ENCODE assay signal across 9 cellular contexts in the genomic region with DNA sequence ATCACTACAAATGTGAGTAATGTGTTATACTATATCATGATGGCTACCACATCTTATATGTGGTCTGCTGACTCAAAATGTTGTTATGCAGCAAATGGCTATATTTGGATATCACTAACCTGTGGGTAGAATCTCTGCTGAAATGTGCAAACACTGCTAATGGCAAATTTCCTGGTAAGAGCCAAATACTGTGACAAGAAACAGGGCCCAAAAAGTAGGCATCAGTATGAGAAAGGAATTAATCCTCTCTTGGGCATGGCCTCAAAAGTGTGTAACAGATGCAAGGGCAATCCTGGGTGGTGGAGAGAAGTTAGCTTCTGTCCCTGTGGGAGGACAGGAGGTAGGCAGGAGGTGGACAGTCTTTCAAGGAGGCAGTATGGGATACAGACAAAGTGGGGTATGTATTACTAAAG. TPM values are rescaled to one million over a fixed set of nuclear protein-coding genes. Genes with fewer than 3 reads are reported as not detected.
DNase-seq lines count a peak whose midpoint lies in the region; ATAC-seq and TF ChIP-seq lines count a peak whose summit lies in the region.
"Had no signal": no experiment of that assay in that cellular context is flagged by ENCODE, and none has a peak within 500 bp of the region (broad histone marks: within the 10 kb centered on the region; RNA-seq: fewer than 3 reads in every experiment).

No MANE protein-coding gene starts in this region.

- H3K27me3 ChIP-seq in SK-N-SH (ENCODE audit: insufficient read depth) (no peaks in the 10 kb centered on the region), H9 (ENCODE audit: insufficient read depth, low read length) (no peaks in the 10 kb centered on the region; the same call in 1 of the 2 replicates)
- H3K27me3 ChIP-seq: ascending aorta had no signal

- ATAC-seq in GM18868 (IDR thresholded peaks at IDR 0.05; ENCODE audit: unreplicated experiment), result peak; percentile 89
- peak; percentile 76 for ATAC-seq in HG02798 (IDR thresholded peaks at IDR 0.05; ENCODE audit: poor library complexity, unreplicated experiment)
- ATAC-seq in HG02938 (IDR thresholded peaks at IDR 0.05; ENCODE audit: unreplicated experiment), result no peak

- no peak overlapping the region for H4K91ac ChIP-seq in H9 (ENCODE audit: insufficient read length, low read depth, low read length)

- no peak overlapping the region for H4K8ac ChIP-seq in H9 (replicated peaks; ENCODE audit: insufficient read length, low read depth, low read length)

- no peak overlapping the region for H2BK15ac ChIP-seq in H9 (ENCODE audit: low read depth, low read length)

- H2BK5ac ChIP-seq in H9 (ENCODE audit: insufficient read length, low read length), result no peak overlapping the region

- peaks cover 8% of the 10 kb centered on the region for H3K79me1 ChIP-seq in H9 (ENCODE audit: insufficient read depth, low read depth, low read length, poor library complexity, severe bottlenecking)

- H3F3A ChIP-seq in SK-N-SH (replicated peaks; ENCODE audit: insufficient read depth), result peaks cover 21% of the 10 kb centered on the region

- H3K4me3 Mint-ChIP-seq in osteocyte (ENCODE audit: unreplicated experiment) (no peak overlapping the region), glutamatergic neuron (ENCODE audit: unreplicated experiment) (no peak overlapping the region), H9 (no peak overlapping the region)

- H3K27me3 Mint-ChIP-seq in osteocyte (ENCODE audit: unreplicated experiment) (no peaks in the 10 kb centered on the region), glutamatergic neuron (ENCODE audit: unreplicated experiment) (no peaks in the 10 kb centered on the region), H9 (ENCODE audit: low read depth) (no peaks in the 10 kb centered on the region)

- H3K14ac ChIP-seq in H9 (ENCODE audit: insufficient read depth, low read length), result no peak overlapping the region

- H3K79me2 ChIP-seq in SK-N-SH (ENCODE audit: insufficient read depth) (peaks cover 100% of the 10 kb centered on the region), H9 (ENCODE audit: insufficient read depth, low read length) (peaks cover 38% of the 10 kb centered on the region; the same call in 1 of the 2 replicates)

- H3T11ph ChIP-seq in H9 (ENCODE audit: low read length), result no peak overlapping the region

- no peaks in the 10 kb centered on the region for H3K23me2 ChIP-seq in H9 (ENCODE audit: insufficient read length, low read depth, low read length, poor library complexity, severe bottlenecking)

- peak overlapping the region; percentile 6 to 53; a peak in 3 of 4 replicates for H3K27ac ChIP-seq in SK-N-SH (ENCODE audit: low read depth in 2 of 2, low read length in 1 of 2)
- H3K27ac ChIP-seq in H9 (ENCODE audit: insufficient read length, low read depth, low read length), result no peak overlapping the region
- H3K27ac ChIP-seq: ascending aorta had no signal

- peaks cover 88% of the 10 kb centered on the region for H4K20me1 ChIP-seq in SK-N-SH (ENCODE audit: insufficient read depth)
- H4K20me1 ChIP-seq in H9 (ENCODE audit: control insufficient read depth, insufficient read depth, insufficient read length), result no peaks in the 10 kb centered on the region

- peak in 1 of 2 experiments; percentile 31; a peak in 1 of 4 replicates for TF ChIP-seq EP300 in SK-N-SH (IDR thresholded peaks at IDR 0.05; ENCODE audit: borderline replicate concordance in 1 of 2, low read depth in 1 of 2, low read length in 1 of 2)

- H2BK20ac ChIP-seq in H9 (ENCODE audit: low read depth, low read length, poor library complexity, severe bottlenecking), result no peak overlapping the region

- H2AK5ac ChIP-seq in H9 (ENCODE audit: insufficient read length, low read length), result no peak overlapping the region

- H3K4me2 ChIP-seq in SK-N-SH, result peak overlapping the region; percentile 20; the same call in 1 of the 2 replicates
- no peak overlapping the region for H3K4me2 ChIP-seq in H9 (ENCODE audit: insufficient read depth, insufficient read length, low read length)

- TF ChIP-seq CTCF in SK-N-SH (IDR thresholded peaks at IDR 0.05), result no peak
- no peak for TF ChIP-seq CTCF in osteocyte (IDR thresholded peaks at IDR 0.05)
- no peak for TF ChIP-seq CTCF in glutamatergic neuron (IDR thresholded peaks at IDR 0.05; ENCODE audit: partially characterized antibody, unreplicated experiment)
- no peak for TF ChIP-seq CTCF in H9 (conservative IDR thresholded peaks at IDR 0.05)

- no peak overlapping the region for H3K4me3 ChIP-seq in SK-N-SH (ENCODE audit: low read depth in 2 of 2, low read length in 1 of 2)
- H3K4me3 ChIP-seq: ascending aorta had no signal

- no peak overlapping the region for H2BK120ac ChIP-seq in H9 (ENCODE audit: low read depth, low read length, poor library complexity, severe bottlenecking)

- TF ChIP-seq RAD21 in SK-N-SH (IDR thresholded peaks at IDR 0.05; ENCODE audit: low read length), result no peak

- H4K5ac ChIP-seq in H9 (ENCODE audit: insufficient read length, low read depth, low read length), result no peak overlapping the region

- no peak overlapping the region for H2AFZ ChIP-seq in SK-N-SH (ENCODE audit: low read depth)
- no peak overlapping the region for H2AFZ ChIP-seq in H9 (ENCODE audit: low read length)

- H3K9me3 ChIP-seq in SK-N-SH, result no peaks in the 10 kb centered on the region
- no peaks in the 10 kb centered on the region for H3K9me3 ChIP-seq in H9 (ENCODE audit: control insufficient read depth, low read depth, low read length)
- H3K9me3 ChIP-seq: ascending aorta had no signal

- DNase-seq in SK-N-SH (no peak), osteocyte (ENCODE audit: extremely low spot score, unreplicated experiment) (no peak), glutamatergic neuron (no peak), H9 (no peak)
- DNase-seq: NCI-H1105 had no signal

- H3K18ac ChIP-seq in H9 (ENCODE audit: insufficient read length, low read depth, low read length), result no peak overlapping the region

- H3K27ac Mint-ChIP-seq in osteocyte (ENCODE audit: unreplicated experiment), result peak overlapping the region; percentile 75
- no peak overlapping the region for H3K27ac Mint-ChIP-seq in glutamatergic neuron (ENCODE audit: unreplicated experiment)
- H3K27ac Mint-ChIP-seq in H9, result peak overlapping the region in 1 of 3 experiments; percentile 73; a peak in 2 of 7 replicates

- H3K36me3 ChIP-seq in SK-N-SH (replicated peaks in 1 of 2; ENCODE audit: control insufficient read depth in 1 of 2, insufficient read depth in 2 of 2, low read length in 1 of 2), result peaks cover 17% of the 10 kb centered on the region in 2 experiments
- H3K36me3 ChIP-seq: ascending aorta had no signal

- H3K9me2 ChIP-seq in SK-N-SH, result no peaks in the 10 kb centered on the region

- no peak overlapping the region for H2BK12ac ChIP-seq in H9 (ENCODE audit: insufficient read length, low read depth, low read length)

- POLR2A ChIA-PET in SK-N-SH (lab: Yijun Ruan, JAX), result no interaction called here

- H3K4me1 Mint-ChIP-seq in osteocyte (ENCODE audit: unreplicated experiment) (peaks cover 40% of the 10 kb centered on the region), glutamatergic neuron (ENCODE audit: low read depth, unreplicated experiment) (peaks cover 18% of the 10 kb centered on the region), H9 (peaks cover 21% of the 10 kb centered on the region in 2 experiments)

- H3K36me3 Mint-ChIP-seq in osteocyte (ENCODE audit: unreplicated experiment), result peaks cover 3% of the 10 kb centered on the region
- H3K36me3 Mint-ChIP-seq in glutamatergic neuron (ENCODE audit: unreplicated experiment), result no peaks in the 10 kb centered on the region
- H3K36me3 Mint-ChIP-seq in H9 (ENCODE audit: insufficient read depth in 1 of 3, low read depth in 3 of 3), result peaks cover 6 to 9% (median 7%) of the 10 kb centered on the region in 3 experiments; a peak in 6 of 7 replicates

- H3K23ac ChIP-seq in H9 (ENCODE audit: insufficient read length, low read depth, low read length), result no peak overlapping the region

- H3K4me1 ChIP-seq in SK-N-SH (ENCODE audit: control insufficient read depth in 1 of 2, insufficient read depth in 2 of 2, low read depth in 1 of 2, low read length in 1 of 2), result peaks cover 2 to 12% of the 10 kb centered on the region in 2 experiments; a peak in 3 of 4 replicates
- H3K4me1 ChIP-seq in H9 (ENCODE audit: insufficient read depth, low read length), result no peaks in the 10 kb centered on the region; the same call in 1 of the 2 replicates

- no peak overlapping the region for H3K56ac ChIP-seq in H9 (ENCODE audit: insufficient read length, low read depth, low read length)

- no peak overlapping the region for H3K9ac ChIP-seq in SK-N-SH
- H3K9ac ChIP-seq in H9 (ENCODE audit: extremely low read depth, insufficient read length, low read length), result no peak overlapping the region

- CTCF ChIA-PET in SK-N-SH (lab: Yijun Ruan, JAX), result no interaction called here

- H3K9me3 Mint-ChIP-seq in osteocyte (ENCODE audit: unreplicated experiment) (no peaks in the 10 kb centered on the region), glutamatergic neuron (ENCODE audit: unreplicated experiment) (no peaks in the 10 kb centered on the region), H9 (no peaks in the 10 kb centered on the region)

- H3K4ac ChIP-seq in H9 (ENCODE audit: low read depth, low read length), result no peak overlapping the region

TF ChIP-seq in SK-N-SH, 30 proteins besides CTCF, POLR2A, EP300 and RAD21 (continues in another document):
- TF ChIP-seq TAF1 (IDR thresholded peaks at IDR 0.05; ENCODE audit: borderline replicate concordance, low read depth, low read length) (no peak), FOXJ3 (CRISPR knock-in tag; IDR thresholded peaks at IDR 0.05) (no peak), RXRA (IDR thresholded peaks at IDR 0.05; ENCODE audit: borderline replicate concordance, low read depth) (no peak), FOSL2 (IDR thresholded peaks at IDR 0.05; ENCODE audit: borderline replicate concordance, low read depth) (peak; percentile 68; the same call in 1 of the 2 replicates), JUND (IDR thresholded peaks at IDR 0.05) (peak; percentile 69), TEAD4 (IDR thresholded peaks at IDR 0.05; ENCODE audit: borderline replicate concordance, insufficient read depth) (0 out of 2 replicates have a peak, but pooled peaks have one; percentile 37), RCOR1 (IDR thresholded peaks at IDR 0.05; ENCODE audit: low read length) (no peak)

RNA-seq across cellular contexts. Expression of a gene that starts 13.3 kb away (rescaled TPM):
- 19.0 and 25.7 TPM in 2 replicates for polyA plus RNA-seq in SK-N-SH (2012; rRNA removed)
- polyA plus RNA-seq in SK-N-SH (2012; cell fraction: cytosol; rRNA removed), result 19.7 and 22.3 TPM in 2 replicates
- 10.7 and 22.9 TPM in 2 replicates for polyA plus RNA-seq in SK-N-SH (2012; cell fraction: nucleus; rRNA removed)
- 71.0 and 74.9 TPM in 2 replicates for total RNA-seq in osteocyte
- total RNA-seq in glutamatergic neuron (ENCODE audit: unreplicated experiment), result 91.3 TPM
- 34.9 and 40.9 TPM in 2 replicates for total RNA-seq in H9 (2021)

RNA-seq across cellular contexts. Expression of a gene that starts 26.8 kb away (rescaled TPM):
- 365 and 408 TPM in 2 replicates for polyA plus RNA-seq in SK-N-SH (2012; rRNA removed)
- polyA plus RNA-seq in SK-N-SH (2012; cell fraction: cytosol; rRNA removed), result 423 and 511 TPM in 2 replicates
- polyA plus RNA-seq in SK-N-SH (2012; cell fraction: nucleus; rRNA removed), result 130 and 152 TPM in 2 replicates
- total RNA-seq in osteocyte, result 155 and 162 TPM in 2 replicates
- total RNA-seq in glutamatergic neuron (ENCODE audit: unreplicated experiment), result 220 TPM
- total RNA-seq in H9 (2021), result 326 and 334 TPM in 2 replicates
